ENCODE assay signal across 8 cellular contexts in genomic region chr9:106130374-106130773, GRCh38.
"Had no signal": no experiment of that assay in that cellular context is flagged by ENCODE, and none has a peak within 500 bp of the region (broad histone marks: within the 10 kb centered on the region; RNA-seq: fewer than 3 reads in every experiment).

No MANE protein-coding gene starts in this region.

- H3K9ac ChIP-seq: GM23248 had no signal

- H3K9me3 ChIP-seq: HAP-1 had no signal

- H3K4me3 ChIP-seq: GM23248, HAP-1 had no signal

- H3K36me3 ChIP-seq: HAP-1 had no signal

- H2AFZ ChIP-seq: GM23248 had no signal

- ATAC-seq: HCT116, HepG2 had no signal

- FAIRE-seq: HepG2 had no signal

- H3K4me1 ChIP-seq: HAP-1 had no signal

- DNase-seq: GM23248, GOT3, H7, HFFc6 had no signal

- H3K27ac ChIP-seq: GM23248, HL-60 had no signal
